Comparison of ENCODE assay signal across 1 cellular context in genomic region chr15:68620721-68621528, GRCh38.
TF ChIP-seq lines count a peak whose summit lies in the region.

No MANE protein-coding gene starts in this region.

TF ChIP-seq in HepG2, 621 proteins besides CTCF, POLR2A, EP300 and RAD21 (continued from another document):
- TF ChIP-seq TBX3 (IDR thresholded peaks at IDR 0.05; ENCODE audit: borderline replicate concordance) (no peak), THAP9 (CRISPR knock-in tag; IDR thresholded peaks at IDR 0.05; ENCODE audit: borderline replicate concordance) (no peak), ZNF549 (CRISPR knock-in tag; IDR thresholded peaks at IDR 0.05) (no peak), E2F2 (CRISPR knock-in tag; IDR thresholded peaks at IDR 0.05; ENCODE audit: borderline replicate concordance) (no peak)
